Comparison of ENCODE assay signal across 14 cellular contexts in the genomic region with DNA sequence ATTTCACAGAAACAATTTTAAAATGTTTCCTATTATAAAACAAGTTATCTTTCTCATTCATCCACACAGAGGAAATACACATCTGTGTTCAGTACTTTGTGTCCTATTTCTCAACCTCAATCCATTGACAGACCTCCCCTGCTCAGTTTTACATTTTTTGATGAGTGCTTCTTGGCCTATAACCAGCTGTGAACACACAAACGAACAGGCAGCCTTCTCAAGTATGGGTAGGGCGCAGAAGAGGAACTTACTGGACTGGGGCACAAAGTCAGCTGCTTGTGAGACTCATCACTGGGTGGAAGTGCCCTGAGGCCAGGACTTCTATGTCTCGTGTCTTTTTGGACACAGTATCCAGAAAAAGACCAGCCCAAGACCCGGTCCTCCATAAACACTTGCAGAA. TPM values are rescaled to one million over a fixed set of nuclear protein-coding genes. Genes with fewer than 3 reads are reported as not detected.
DNase-seq lines count a peak whose midpoint lies in the region; ATAC-seq and TF ChIP-seq lines count a peak whose summit lies in the region.
"Had no signal": no experiment of that assay in that cellular context is flagged by ENCODE, and none has a peak within 500 bp of the region (broad histone marks: within the 10 kb centered on the region; RNA-seq: fewer than 3 reads in every experiment).

No MANE protein-coding gene starts in this region.

- no peaks in the 10 kb centered on the region for H3K9me3 ChIP-seq in RWPE2 (ENCODE audit: severe bottlenecking)
- no peaks in the 10 kb centered on the region for H3K9me3 ChIP-seq in esophagus muscularis mucosa
- H3K9me3 ChIP-seq: Caco-2 had no signal

- intact Hi-C loops in esophagus muscularis mucosa (cut with DNase I) = loop anchor here (10.0 kb wide), 1 partner anchor 159 kb away; no protein-coding TSS in a partner anchor
- intact Hi-C loops in activated CD4-positive, alpha-beta T cell treated with anti-CD3 and anti-CD28 coated beads, Interleukin-2, amount 10 ng/mL, durations not matched to agents 24 days and 14 days (cut with micrococcal nuclease) = loop anchor here (10.0 kb wide), 1 partner anchor 731 kb away; no protein-coding TSS in a partner anchor

- 58% methylated on average over 4 of the region's 4 CpGs for WGBS in esophagus muscularis mucosa

- peaks cover 31% of the 10 kb centered on the region for H3K27me3 Mint-ChIP-seq in activated CD4-positive, alpha-beta T cell treated with anti-CD3 and anti-CD28 coated beads, Interleukin-2, amount 10 ng/mL, durations not matched to agents 24 days and 14 days

- H3K4me3 Mint-ChIP-seq in activated CD4-positive, alpha-beta T cell treated with anti-CD3 and anti-CD28 coated beads, Interleukin-2, amount 10 ng/mL, durations not matched to agents 24 days and 14 days = no peak overlapping the region
- H3K4me3 Mint-ChIP-seq: stimulated activated naive CD8-positive, alpha-beta T cell treated with anti-CD3 and anti-CD28 coated beads, Interleukin-15, Interleukin-2, amounts not matched to agents 100 ng/mL and 50 ng/mL, for 24 hours had no signal

- H3K27ac ChIP-seq in RWPE2 (ENCODE audit: poor library complexity, severe bottlenecking) (peak overlapping the region; percentile 97), esophagus muscularis mucosa (replicated peaks in 1 of 4) (peak overlapping the region; percentile 50 to 92 (median 74))

- H3K27me3 ChIP-seq in RWPE2 (ENCODE audit: insufficient read depth, poor library complexity, severe bottlenecking) (no peaks in the 10 kb centered on the region), esophagus muscularis mucosa (no peaks in the 10 kb centered on the region)

- no peaks in the 10 kb centered on the region for H3K9me3 Mint-ChIP-seq in activated CD4-positive, alpha-beta T cell treated with anti-CD3 and anti-CD28 coated beads, Interleukin-2, amount 10 ng/mL, durations not matched to agents 24 days and 14 days
- H3K9me3 Mint-ChIP-seq: stimulated activated naive CD8-positive, alpha-beta T cell treated with anti-CD3 and anti-CD28 coated beads, Interleukin-15, Interleukin-2, amounts not matched to agents 100 ng/mL and 50 ng/mL, for 24 hours had no signal

- no peak overlapping the region for H3K27ac Mint-ChIP-seq in activated CD4-positive, alpha-beta T cell treated with anti-CD3 and anti-CD28 coated beads, Interleukin-2, amount 10 ng/mL, durations not matched to agents 24 days and 14 days
- H3K27ac Mint-ChIP-seq: stimulated activated naive CD8-positive, alpha-beta T cell treated with anti-CD3 and anti-CD28 coated beads, Interleukin-15, Interleukin-2, amounts not matched to agents 100 ng/mL and 50 ng/mL, for 24 hours had no signal

- H3K4me1 Mint-ChIP-seq in activated CD4-positive, alpha-beta T cell treated with anti-CD3 and anti-CD28 coated beads, Interleukin-2, amount 10 ng/mL, durations not matched to agents 24 days and 14 days = peaks cover 15% of the 10 kb centered on the region

- TF ChIP-seq CTCF in RWPE2 (IDR thresholded peaks at IDR 0.05; ENCODE audit: poor library complexity, severe bottlenecking) (no peak), esophagus muscularis mucosa (IDR thresholded peaks at IDR 0.05) (no peak), omental fat pad (IDR thresholded peaks at IDR 0.05) (no peak)

- ATAC-seq in RWPE2 (ENCODE audit: low read depth) (no peak), omental fat pad (ENCODE audit: low FRiP score) (peak; percentile 11), GM19023 (IDR thresholded peaks at IDR 0.05; ENCODE audit: unreplicated experiment) (no peak), GM18498 (IDR thresholded peaks at IDR 0.05; ENCODE audit: unreplicated experiment) (no peak)
- ATAC-seq: left colon had no signal

- no peak for TF ChIP-seq POLR2A in esophagus muscularis mucosa (IDR thresholded peaks at IDR 0.05; ENCODE audit: low read depth)

- H3K36me3 ChIP-seq in RWPE2 (ENCODE audit: low read depth) (no peaks in the 10 kb centered on the region; the same call in 1 of the 2 replicates), esophagus muscularis mucosa (peaks cover 0 to 4% (median 0%) of the 10 kb centered on the region in 4 donors)

- peak; percentile 15 for TF ChIP-seq EP300 in esophagus muscularis mucosa (IDR thresholded peaks at IDR 0.05)

- peak; percentile 51 for DNase-seq in CD1c-positive myeloid dendritic cell (ENCODE audit: extremely low spot score)
- DNase-seq in RWPE2 (ENCODE audit: low spot score) = no peak
- DNase-seq in esophagus muscularis mucosa (ENCODE audit: extremely low spot score) = no peak
- no peak for DNase-seq in omental fat pad (ENCODE audit: low spot score)
- DNase-seq in T-helper 2 cell = no peak
- DNase-seq in activated CD4-positive, alpha-beta T cell treated with anti-CD3 and anti-CD28 coated beads, Interleukin-2, amount 10 ng/mL, durations not matched to agents 24 days and 14 days = no peak
- DNase-seq: activated T-cell treated with anti-CD3 and anti-CD28 coated beads for 4 hours, Caco-2, left colon, NCI-H2029 treated with DMSO at 0.1 percent for 48 hours, small intestine had no signal

- H3K4me1 ChIP-seq in RWPE2 (ENCODE audit: insufficient read depth, poor library complexity, severe bottlenecking) = peaks cover 57% of the 10 kb centered on the region
- peaks cover 49 to 83% (median 81%) of the 10 kb centered on the region in 4 donors for H3K4me1 ChIP-seq in esophagus muscularis mucosa

- H3K36me3 Mint-ChIP-seq in activated CD4-positive, alpha-beta T cell treated with anti-CD3 and anti-CD28 coated beads, Interleukin-2, amount 10 ng/mL, durations not matched to agents 24 days and 14 days (ENCODE audit: low read depth) = no peaks in the 10 kb centered on the region

- H3K4me3 ChIP-seq in RWPE2 (ENCODE audit: severe bottlenecking) (no peak overlapping the region), esophagus muscularis mucosa (no peak overlapping the region)

RNA-seq across cellular contexts. Expression of a gene that starts 2.8 kb away (rescaled TPM):
- total RNA-seq in esophagus muscularis mucosa (100 to 1,000 TPM in 3 of 4 donors, 10 to 100 TPM in 1; 83.9 to 126 (median 112) TPM), omental fat pad (10 to 100 TPM; 52.1 to 84.8 (median 58.7) TPM)
- 2.8 and 3.1 TPM in 2 replicates for total RNA-seq in activated CD4-positive, alpha-beta T cell treated with anti-CD3 and anti-CD28 coated beads, Interleukin-2, amount 10 ng/mL, durations not matched to agents 24 days and 14 days

RNA-seq across cellular contexts. Expression of a gene that starts 37.8 kb away (rescaled TPM):
- total RNA-seq in esophagus muscularis mucosa = 1 to 10 TPM; 1.2 to 2.9 (median 2.1) TPM
- 10 to 100 TPM in 1 of 4 donors, 1 to 10 TPM in 3; 1.9 to 10.9 (median 4.6) TPM for total RNA-seq in omental fat pad
- 0.14 and 0.30 TPM in 2 replicates for total RNA-seq in activated CD4-positive, alpha-beta T cell treated with anti-CD3 and anti-CD28 coated beads, Interleukin-2, amount 10 ng/mL, durations not matched to agents 24 days and 14 days

Comparison
In these comparisons a context has a peak if more than half of its experiments do, and no peak if none do; other contexts are left out.
1. RNA of a gene that starts 2.8 kb away (total RNA-seq): 83.9 to 126 TPM in esophagus muscularis mucosa and 52.1 to 84.8 TPM in omental fat pad; 2.8 to 3.1 TPM in activated CD4-positive, alpha-beta T cell treated with anti-CD3 and anti-CD28 coated beads, Interleukin-2, amount 10 ng/mL, durations not matched to agents 24 days and 14 days; every median in the first group is over 10 times any median in the second.